ENCODE assay signal across 1 cellular context in the genomic region with DNA sequence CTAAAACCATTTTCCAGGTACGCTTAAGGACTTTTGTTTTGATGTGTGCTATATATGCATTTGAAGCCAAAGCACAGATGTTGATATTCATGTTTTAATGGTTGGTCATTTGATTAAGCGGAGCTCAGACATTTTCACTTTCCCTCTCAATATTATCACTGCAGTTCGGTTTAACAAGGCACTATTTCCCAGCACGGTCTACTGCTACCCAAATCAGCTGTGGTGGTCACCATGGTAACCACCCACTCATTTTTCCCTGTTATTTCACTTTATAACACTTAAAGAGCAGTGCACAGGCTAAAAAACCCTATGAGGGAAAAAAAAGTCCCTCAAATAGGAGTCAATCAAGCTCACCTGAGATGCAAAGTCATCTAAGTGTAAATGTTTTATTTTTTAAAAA.
TF ChIP-seq lines count a peak whose summit lies in the region.

No MANE protein-coding gene starts in this region.

TF ChIP-seq in WTC11, 78 proteins besides CTCF, POLR2A, EP300 and RAD21 (continued from another document):
- TF ChIP-seq, protein P1, sequence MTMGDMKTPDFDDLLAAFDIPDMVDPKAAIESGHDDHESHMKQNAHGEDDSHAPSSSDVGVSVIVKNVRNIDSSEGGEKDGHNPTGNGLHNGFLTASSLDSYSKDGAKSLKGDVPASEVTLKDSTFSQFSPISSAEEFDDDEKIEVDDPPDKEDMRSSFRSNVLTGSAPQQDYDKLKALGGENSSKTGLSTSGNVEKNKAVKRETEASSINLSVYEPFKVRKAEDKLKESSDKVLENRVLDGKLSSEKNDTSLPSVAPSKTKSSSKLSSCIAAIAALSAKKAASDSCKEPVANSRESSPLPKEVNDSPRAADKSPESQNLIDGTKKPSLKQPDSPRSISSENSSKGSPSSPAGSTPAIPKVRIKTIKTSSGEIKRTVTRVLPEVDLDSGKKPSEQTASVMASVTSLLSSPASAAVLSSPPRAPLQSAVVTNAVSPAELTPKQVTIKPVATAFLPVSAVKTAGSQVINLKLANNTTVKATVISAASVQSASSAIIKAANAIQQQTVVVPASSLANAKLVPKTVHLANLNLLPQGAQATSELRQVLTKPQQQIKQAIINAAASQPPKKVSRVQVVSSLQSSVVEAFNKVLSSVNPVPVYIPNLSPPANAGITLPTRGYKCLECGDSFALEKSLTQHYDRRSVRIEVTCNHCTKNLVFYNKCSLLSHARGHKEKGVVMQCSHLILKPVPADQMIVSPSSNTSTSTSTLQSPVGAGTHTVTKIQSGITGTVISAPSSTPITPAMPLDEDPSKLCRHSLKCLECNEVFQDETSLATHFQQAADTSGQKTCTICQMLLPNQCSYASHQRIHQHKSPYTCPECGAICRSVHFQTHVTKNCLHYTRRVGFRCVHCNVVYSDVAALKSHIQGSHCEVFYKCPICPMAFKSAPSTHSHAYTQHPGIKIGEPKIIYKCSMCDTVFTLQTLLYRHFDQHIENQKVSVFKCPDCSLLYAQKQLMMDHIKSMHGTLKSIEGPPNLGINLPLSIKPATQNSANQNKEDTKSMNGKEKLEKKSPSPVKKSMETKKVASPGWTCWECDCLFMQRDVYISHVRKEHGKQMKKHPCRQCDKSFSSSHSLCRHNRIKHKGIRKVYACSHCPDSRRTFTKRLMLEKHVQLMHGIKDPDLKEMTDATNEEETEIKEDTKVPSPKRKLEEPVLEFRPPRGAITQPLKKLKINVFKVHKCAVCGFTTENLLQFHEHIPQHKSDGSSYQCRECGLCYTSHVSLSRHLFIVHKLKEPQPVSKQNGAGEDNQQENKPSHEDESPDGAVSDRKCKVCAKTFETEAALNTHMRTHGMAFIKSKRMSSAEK (CRISPR knock-in tag; IDR thresholded peaks at IDR 0.05; ENCODE audit: borderline replicate concordance): no peak
- no peak for TF ChIP-seq AFF4 (CRISPR knock-in tag; IDR thresholded peaks at IDR 0.05; ENCODE audit: borderline replicate concordance)
- no peak for TF ChIP-seq RELA (CRISPR knock-in tag; IDR thresholded peaks at IDR 0.05; ENCODE audit: borderline replicate concordance)
- TF ChIP-seq FOXJ3 (CRISPR knock-in tag; IDR thresholded peaks at IDR 0.05; ENCODE audit: borderline replicate concordance): no peak
- TF ChIP-seq KAT7 (CRISPR knock-in tag; IDR thresholded peaks at IDR 0.05; ENCODE audit: borderline replicate concordance): no peak
- TF ChIP-seq TEAD4 (CRISPR knock-in tag; IDR thresholded peaks at IDR 0.05): no peak
